ENCODE assay signal across 1 cellular context in genomic region chr13:74290324-74290773, GRCh38.
TF ChIP-seq lines count a peak whose summit lies in the region.

No MANE protein-coding gene starts in this region.

TF ChIP-seq in HEK293, 187 proteins besides CTCF, POLR2A, EP300 and RAD21 (continued from another document):
- TF ChIP-seq TSHZ1 (tag by site-specific recombination; IDR thresholded peaks at IDR 0.05; ENCODE audit: borderline replicate concordance) (no peak), ZNF335 (tag by site-specific recombination; conservative IDR thresholded peaks at IDR 0.05) (no peak), ZNF704 (tag by site-specific recombination; IDR thresholded peaks at IDR 0.05) (no peak), KLF9 (tag by site-specific recombination; IDR thresholded peaks at IDR 0.05; ENCODE audit: low read depth) (no peak), KLF16 (tag by site-specific recombination; IDR thresholded peaks at IDR 0.05) (no peak), SP7 (tag by site-specific recombination; IDR thresholded peaks at IDR 0.05) (peak; percentile 45; the same call in 1 of the 2 replicates), ZNF302 (tag by site-specific recombination; IDR thresholded peaks at IDR 0.05; ENCODE audit: low read depth) (no peak), ZNF529 (tag by site-specific recombination; IDR thresholded peaks at IDR 0.05; ENCODE audit: insufficient replicate concordance) (no peak), GLIS2 (tag by site-specific recombination; IDR thresholded peaks at IDR 0.05) (no peak), ZNF140 (tag by site-specific recombination; IDR thresholded peaks at IDR 0.05) (no peak), ZNF211 (tag by site-specific recombination; IDR thresholded peaks at IDR 0.05; ENCODE audit: low read depth) (no peak), FEZF1 (tag by site-specific recombination; IDR thresholded peaks at IDR 0.05) (peak; percentile 84), ZBTB17 (tag by site-specific recombination; IDR thresholded peaks at IDR 0.05) (peak; percentile 64), ZNF366 (tag by site-specific recombination; conservative IDR thresholded peaks at IDR 0.05) (peak; percentile 47; the same call in 1 of the 2 replicates), ZNF677 (tag by site-specific recombination; IDR thresholded peaks at IDR 0.05) (no peak), EGR2 (tag by site-specific recombination; IDR thresholded peaks at IDR 0.05; ENCODE audit: low read depth) (no peak), ZNF138 (tag by site-specific recombination; IDR thresholded peaks at IDR 0.05; ENCODE audit: borderline replicate concordance) (no peak), ZNF341 (tag by site-specific recombination; IDR thresholded peaks at IDR 0.05; ENCODE audit: low read depth) (no peak), ZNF629 (tag by site-specific recombination; IDR thresholded peaks at IDR 0.05) (peak; percentile 61), ZNF362 (tag by site-specific recombination; IDR thresholded peaks at IDR 0.05) (peak; percentile 62; the same call in 1 of the 2 replicates), ZNF830 (tag by site-specific recombination; IDR thresholded peaks at IDR 0.05; ENCODE audit: low read depth) (no peak), ZFHX2 (tag by site-specific recombination; conservative IDR thresholded peaks at IDR 0.05) (no peak), ZNF658 (tag by site-specific recombination; IDR thresholded peaks at IDR 0.05) (no peak)
- TF ChIP-seq, protein P1, sequence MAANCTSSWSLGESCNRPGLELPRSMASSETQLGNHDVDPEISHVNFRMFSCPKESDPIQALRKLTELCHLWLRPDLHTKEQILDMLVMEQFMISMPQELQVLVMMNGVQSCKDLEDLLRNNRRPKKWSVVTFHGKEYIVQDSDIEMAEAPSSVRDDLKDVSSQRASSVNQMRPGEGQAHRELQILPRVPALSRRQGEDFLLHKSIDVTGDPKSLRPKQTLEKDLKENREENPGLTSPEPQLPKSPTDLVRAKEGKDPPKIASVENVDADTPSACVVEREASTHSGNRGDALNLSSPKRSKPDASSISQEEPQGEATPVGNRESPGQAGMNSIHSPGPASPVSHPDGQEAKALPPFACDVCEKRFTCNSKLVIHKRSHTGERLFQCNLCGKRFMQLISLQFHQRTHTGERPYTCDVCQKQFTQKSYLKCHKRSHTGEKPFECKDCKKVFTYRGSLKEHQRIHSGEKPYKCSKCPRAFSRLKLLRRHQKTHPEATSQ (tag by site-specific recombination; IDR thresholded peaks at IDR 0.05), result no peak
- TF ChIP-seq, protein P2, sequence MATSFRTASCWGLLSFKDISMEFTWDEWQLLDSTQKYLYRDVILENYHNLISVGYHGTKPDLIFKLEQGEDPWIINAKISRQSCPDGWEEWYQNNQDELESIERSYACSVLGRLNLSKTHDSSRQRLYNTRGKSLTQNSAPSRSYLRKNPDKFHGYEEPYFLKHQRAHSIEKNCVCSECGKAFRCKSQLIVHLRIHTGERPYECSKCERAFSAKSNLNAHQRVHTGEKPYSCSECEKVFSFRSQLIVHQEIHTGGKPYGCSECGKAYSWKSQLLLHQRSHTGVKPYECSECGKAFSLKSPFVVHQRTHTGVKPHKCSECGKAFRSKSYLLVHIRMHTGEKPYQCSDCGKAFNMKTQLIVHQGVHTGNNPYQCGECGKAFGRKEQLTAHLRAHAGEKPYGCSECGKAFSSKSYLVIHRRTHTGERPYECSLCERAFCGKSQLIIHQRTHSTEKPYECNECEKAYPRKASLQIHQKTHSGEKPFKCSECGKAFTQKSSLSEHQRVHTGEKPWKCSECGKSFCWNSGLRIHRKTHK (tag by site-specific recombination; IDR thresholded peaks at IDR 0.05), result no peak
- TF ChIP-seq, protein P3, sequence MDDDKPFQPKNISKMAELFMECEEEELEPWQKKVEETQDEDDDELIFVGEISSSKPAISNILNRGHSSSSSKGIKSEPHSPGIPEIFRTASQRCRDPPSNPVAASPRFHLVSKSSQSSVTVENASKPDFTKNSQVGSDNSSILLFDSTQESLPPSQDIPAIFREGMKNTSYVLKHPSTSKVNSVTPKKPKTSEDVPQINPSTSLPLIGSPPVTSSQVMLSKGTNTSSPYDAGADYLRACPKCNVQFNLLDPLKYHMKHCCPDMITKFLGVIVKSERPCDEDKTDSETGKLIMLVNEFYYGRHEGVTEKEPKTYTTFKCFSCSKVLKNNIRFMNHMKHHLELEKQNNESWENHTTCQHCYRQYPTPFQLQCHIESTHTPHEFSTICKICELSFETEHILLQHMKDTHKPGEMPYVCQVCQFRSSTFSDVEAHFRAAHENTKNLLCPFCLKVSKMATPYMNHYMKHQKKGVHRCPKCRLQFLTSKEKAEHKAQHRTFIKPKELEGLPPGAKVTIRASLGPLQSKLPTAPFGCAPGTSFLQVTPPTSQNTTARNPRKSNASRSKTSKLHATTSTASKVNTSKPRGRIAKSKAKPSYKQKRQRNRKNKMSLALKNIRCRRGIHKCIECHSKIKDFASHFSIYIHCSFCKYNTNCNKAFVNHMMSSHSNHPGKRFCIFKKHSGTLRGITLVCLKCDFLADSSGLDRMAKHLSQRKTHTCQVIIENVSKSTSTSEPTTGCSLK (tag by site-specific recombination; IDR thresholded peaks at IDR 0.05), result no peak
